In genomic region chr5:149317281-149318048, GRCh38 we compare ENCODE assay signal across 1 cellular context.
TF ChIP-seq lines count a peak whose summit lies in the region.

No MANE protein-coding gene starts in this region.

TF ChIP-seq in K562, 482 proteins besides CTCF, POLR2A, EP300 and RAD21:
- peak; percentile 80 for TF ChIP-seq BRD9 (IDR thresholded peaks at IDR 0.05; ENCODE audit: low read depth, partially characterized antibody)
- TF ChIP-seq ARNT (IDR thresholded peaks at IDR 0.05) = 0 out of 4 replicates have a peak, but pooled peaks of 1 of the 2 experiments have one; percentile 39
- TF ChIP-seq SMC3 (conservative IDR thresholded peaks at IDR 0.05; ENCODE audit: insufficient read depth, low read depth, low read length) = peak; percentile 72
- 0 out of 4 replicates have a peak, but pooled peaks of 1 of the 2 experiments have one; percentile 30 for TF ChIP-seq TEAD1 (CRISPR knock-in tag; IDR thresholded peaks at IDR 0.05)
- TF ChIP-seq TEAD4 (IDR thresholded peaks at IDR 0.05; ENCODE audit: low read length) = 0 out of 2 replicates have a peak, but pooled peaks have one; percentile 39
- no peak for TF ChIP-seq TEAD4 (CRISPR knock-in tag; IDR thresholded peaks at IDR 0.05; ENCODE audit: borderline replicate concordance)
- TF ChIP-seq MLX (CRISPR knock-in tag; conservative IDR thresholded peaks at IDR 0.05) = no peak
- TF ChIP-seq ZNF583 (CRISPR knock-in tag; IDR thresholded peaks at IDR 0.05) = 0 out of 2 replicates have a peak, but pooled peaks have one; percentile 12
- TF ChIP-seq ZNF592 (IDR thresholded peaks at IDR 0.05) = peak; percentile 41; the same call in 1 of the 2 replicates
- 0 out of 2 replicates have a peak, but pooled peaks have one; percentile 29 for TF ChIP-seq SMAD4 (CRISPR knock-in tag; conservative IDR thresholded peaks at IDR 0.05)
- TF ChIP-seq TBP (optimal IDR thresholded peaks at IDR 0.05; ENCODE audit: low read depth, low read length) = no peak
- no peak for TF ChIP-seq FOSL1 (tag; conservative IDR thresholded peaks at IDR 0.05)
- no peak for TF ChIP-seq TFE3 (CRISPR knock-in tag; IDR thresholded peaks at IDR 0.05)
- peak in 1 of 3 experiments; percentile 52 for TF ChIP-seq YY1 (IDR thresholded peaks at IDR 0.05; ENCODE audit: borderline replicate concordance in 1 of 3, control insufficient read depth in 1 of 3, extremely low read depth in 1 of 3, insufficient read depth in 3 of 3, insufficient read length in 1 of 3, insufficient replicate concordance in 2 of 3, low read depth in 1 of 3, low read length in 2 of 3)
- no peak for TF ChIP-seq NR4A1 (CRISPR knock-in tag; IDR thresholded peaks at IDR 0.05)
- TF ChIP-seq NR4A1 (tag; IDR thresholded peaks at IDR 0.05) = 0 out of 2 replicates have a peak, but pooled peaks have one; percentile 31
- peak; percentile 77 for TF ChIP-seq DEAF1 (CRISPR knock-in tag; IDR thresholded peaks at IDR 0.05)
- 0 out of 2 replicates have a peak, but pooled peaks have one; percentile 15 for TF ChIP-seq CC2D1A (IDR thresholded peaks at IDR 0.05)
- TF ChIP-seq ESRRA (IDR thresholded peaks at IDR 0.05; ENCODE audit: borderline replicate concordance, low read depth) = peak; percentile 96
- 0 out of 2 replicates have a peak, but pooled peaks have one; percentile 10 for TF ChIP-seq MYC (IDR thresholded peaks at IDR 0.05; ENCODE audit: low read depth, low read length)
- no peak for TF ChIP-seq MYC (CRISPR knock-in tag; IDR thresholded peaks at IDR 0.05; ENCODE audit: borderline replicate concordance, low read depth)
